Comparison of ENCODE assay signal across 19 cellular contexts in the genomic region with DNA sequence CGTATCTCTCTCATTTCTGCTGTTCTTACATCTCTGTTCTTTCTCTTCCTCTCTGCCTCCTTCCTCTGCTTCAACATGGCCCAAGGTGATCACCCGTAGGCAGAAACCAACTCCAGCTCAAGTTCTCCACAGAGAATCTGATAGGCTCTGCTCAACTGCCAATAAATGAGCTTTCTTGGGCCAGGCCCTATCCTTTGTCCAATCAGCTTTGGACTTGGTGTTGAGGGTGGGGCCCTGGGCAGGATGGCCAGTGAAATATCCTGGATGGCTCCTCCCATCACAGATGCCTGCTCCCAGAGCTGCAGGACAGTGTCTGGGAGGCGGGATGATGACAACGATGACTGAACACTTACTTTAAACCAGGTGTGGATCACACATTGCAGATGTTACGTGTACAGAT. TPM values are rescaled to one million over a fixed set of nuclear protein-coding genes. Genes with fewer than 3 reads are reported as not detected.
DNase-seq lines count a peak whose midpoint lies in the region; ATAC-seq and TF ChIP-seq lines count a peak whose summit lies in the region.
"Had no signal": no experiment of that assay in that cellular context is flagged by ENCODE, and none has a peak within 500 bp of the region (broad histone marks: within the 10 kb centered on the region; RNA-seq: fewer than 3 reads in every experiment).

No MANE protein-coding gene starts in this region.

- no peaks in the 10 kb centered on the region for H4K20me1 ChIP-seq in BLaER1

- 66 to 73% methylated on average over 5 of the region's 5 CpGs for WGBS in body of pancreas, 2 donors

- H3K27me3 ChIP-seq in BLaER1 (no peaks in the 10 kb centered on the region), foreskin keratinocyte (no peaks in the 10 kb centered on the region), body of pancreas (no peaks in the 10 kb centered on the region)
- H3K27me3 ChIP-seq: sigmoid colon, vagina had no signal

- H3K4me3 ChIP-seq in BLaER1 (no peak overlapping the region), body of pancreas (no peak overlapping the region)
- H3K4me3 ChIP-seq: heart right ventricle, sigmoid colon, vagina had no signal

- ATAC-seq in foreskin keratinocyte: peak; percentile 30
- no peak for ATAC-seq in body of pancreas
- ATAC-seq: activated CD4-positive, CD25-positive, alpha-beta regulatory T cell treated with anti-CD3 and anti-CD28 coated beads, Interleukin-2, amount 50 U/mL, for 24 hours; activated CD8-positive, alpha-beta T cell treated with anti-CD3 and anti-CD28 coated beads for 36 hours; heart right ventricle; left colon had no signal

- TF ChIP-seq CTCF in foreskin keratinocyte (conservative IDR thresholded peaks at IDR 0.05) (no peak), body of pancreas (IDR thresholded peaks at IDR 0.05) (no peak)

- no peaks in the 10 kb centered on the region for H3K9me3 ChIP-seq in BLaER1
- no peaks in the 10 kb centered on the region for H3K9me3 ChIP-seq in body of pancreas
- H3K9me3 ChIP-seq: heart right ventricle, sigmoid colon, vagina had no signal

- H3K36me3 ChIP-seq in BLaER1 (no peaks in the 10 kb centered on the region), body of pancreas (replicated peaks in 1 of 2; ENCODE audit: insufficient read depth in 1 of 2, low read depth in 2 of 2) (no peaks in the 10 kb centered on the region)
- H3K36me3 ChIP-seq: heart right ventricle, sigmoid colon, vagina had no signal

- H3K4me1 ChIP-seq in BLaER1: peaks cover 21% of the 10 kb centered on the region
- no peaks in the 10 kb centered on the region for H3K4me1 ChIP-seq in foreskin keratinocyte
- no peaks in the 10 kb centered on the region for H3K4me1 ChIP-seq in body of pancreas
- H3K4me1 ChIP-seq: heart right ventricle, sigmoid colon had no signal

- peak overlapping the region; percentile 60 for H3K4me2 ChIP-seq in BLaER1

- intact Hi-C loops in body of pancreas (cut with DNase I): loop anchor here (10.0 kb wide), 1 partner anchor 289 kb away; no protein-coding TSS in a partner anchor

- H3K27ac ChIP-seq in BLaER1 (no peak overlapping the region), foreskin keratinocyte (no peak overlapping the region), body of pancreas (no peak overlapping the region)
- H3K27ac ChIP-seq: epithelial cell of prostate, heart right ventricle, sigmoid colon, vagina had no signal

- DNase-seq in EH (ENCODE audit: low read depth) (peak; percentile 44), NCI-H226 (peak; percentile 19), foreskin keratinocyte (no peak), NCI-H1417 (lab: John Stamatoyannopoulos, UW) (no peak), body of pancreas (no peak), GOT3 (lab: John Stamatoyannopoulos, UW) (no peak)
- DNase-seq: activated CD8-positive, alpha-beta T cell treated with anti-CD3 and anti-CD28 coated beads for 36 hours; activated gamma-delta T cell; CD8-positive, alpha-beta memory T cell; DND-41; HCEC 1CT; heart right ventricle; left colon; NCI-H1436 treated with DMSO at 0.1 percent for 48 hours; sigmoid colon had no signal

- H3K9ac ChIP-seq in BLaER1: no peak overlapping the region

- TF ChIP-seq POLR2A in body of pancreas (IDR thresholded peaks at IDR 0.05): no peak

RNA-seq across cellular contexts. Expression of gene BRD7, which starts 17.4 kb away (rescaled TPM):
- total RNA-seq in foreskin keratinocyte (71.0 and 78.8 TPM in 2 replicates), body of pancreas (10 to 100 TPM; 21.8 to 32.6 TPM)
- 48.7 and 58.9 TPM in 2 replicates for polyA plus RNA-seq in foreskin keratinocyte

Comparison
In these comparisons a context has a peak if more than half of its experiments do, and no peak if none do; other contexts are left out.
1. DNase-seq: peak in EH (single experiment) and NCI-H226 (single experiment); none in foreskin keratinocyte (0 of 2), NCI-H1417 (0 of 3), body of pancreas (0 of 4) and GOT3 (single experiment).